ENCODE assay signal across 8 cellular contexts in the genomic region with DNA sequence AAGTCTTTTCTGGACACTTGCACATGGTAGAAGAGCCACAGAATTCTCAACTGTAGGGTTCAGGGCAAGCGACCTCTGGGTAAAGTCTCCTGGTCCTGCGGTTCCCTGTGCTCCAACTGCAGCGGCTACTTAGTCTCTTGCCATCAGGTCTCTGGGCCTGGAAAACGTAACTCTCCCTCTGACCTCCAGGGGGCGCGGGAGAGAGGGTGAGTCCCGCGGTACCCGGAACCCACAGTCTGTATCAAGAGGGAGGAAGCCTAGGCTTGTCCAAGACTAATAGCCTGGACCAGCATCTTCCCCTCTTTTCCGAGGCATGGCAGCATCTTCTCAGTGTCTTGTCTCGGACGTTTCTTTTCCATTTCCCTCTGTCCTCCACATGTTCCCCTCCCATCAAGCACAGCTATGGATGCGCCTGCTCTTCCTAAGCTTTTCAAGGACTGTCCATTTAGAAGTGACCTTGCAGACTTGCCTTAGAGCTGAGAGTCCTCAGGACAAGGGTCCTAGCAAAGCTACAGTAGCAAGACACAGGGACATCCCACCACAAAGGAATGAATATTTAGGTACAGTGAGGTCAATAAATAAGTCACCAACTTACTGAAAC. TPM values are rescaled to one million over a fixed set of nuclear protein-coding genes. Genes with fewer than 3 reads are reported as not detected.
A peak's percentile ranks its signal among the peaks of the same experiment; 100 is the strongest.
DNase-seq lines count a peak whose midpoint lies in the region; ATAC-seq and TF ChIP-seq lines count a peak whose summit lies in the region.

No MANE protein-coding gene starts in this region.

- no peak overlapping the region for H3K27ac ChIP-seq in hepatocyte

- no peak overlapping the region for H3K4me3 Mint-ChIP-seq in activated naive CD4-positive, alpha-beta T cell treated with anti-CD3 and anti-CD28 coated beads, Interleukin-2, amount 10 ng/mL, durations not matched to agents 7 days and 5 days

- no peak overlapping the region for H3K4me2 ChIP-seq in hepatocyte

- peak; percentile 31 for DNase-seq in GM06990 (ENCODE audit: extremely low read depth, insufficient read length)
- DNase-seq in SKM-1 (lab: John Stamatoyannopoulos, UW; ENCODE audit: unreplicated experiment): peak; percentile 14
- peak; percentile 73 for DNase-seq in activated naive CD4-positive, alpha-beta T cell treated with anti-CD3 and anti-CD28 coated beads, Interleukin-2, amount 10 ng/mL, durations not matched to agents 7 days and 5 days
- DNase-seq in hepatocyte (ENCODE audit: low spot score): peak; percentile 73
- peak; percentile 23 to 40 for DNase-seq in stimulated activated CD4-positive, alpha-beta T cell treated with anti-CD3 and anti-CD28 coated beads, Interleukin-1b, Interleukin-23, amount 100 ng/mL, for 4 hours (ENCODE audit: low read depth in 2 of 2)
- no peak for DNase-seq in GF-D8 (lab: John Stamatoyannopoulos, UW)

- H3K27ac Mint-ChIP-seq in activated naive CD4-positive, alpha-beta T cell treated with anti-CD3 and anti-CD28 coated beads, Interleukin-2, amount 10 ng/mL, durations not matched to agents 7 days and 5 days: no peak overlapping the region

- H3K9me2 ChIP-seq in hepatocyte (replicated peaks; ENCODE audit: insufficient read depth): peaks cover 3% of the 10 kb centered on the region

- TF ChIP-seq CTCF in GM06990 (IDR thresholded peaks at IDR 0.05; ENCODE audit: insufficient read depth, low read length, poor library complexity, severe bottlenecking) (peak; percentile 91), hepatocyte (IDR thresholded peaks at IDR 0.05; ENCODE audit: poor library complexity) (peak; percentile 54)

- no peak overlapping the region for H2AFZ ChIP-seq in hepatocyte

- 30% methylated on average over 13 of the region's 13 CpGs for WGBS in hepatocyte (ENCODE audit: low lambda C conversion rate, missing lambda C conversion rate)

- H3K27me3 Mint-ChIP-seq in activated naive CD4-positive, alpha-beta T cell treated with anti-CD3 and anti-CD28 coated beads, Interleukin-2, amount 10 ng/mL, durations not matched to agents 7 days and 5 days: peaks cover 39% of the 10 kb centered on the region

- H3K4me3 ChIP-seq in GM06990 (replicated peaks; ENCODE audit: low read depth, low read length) (no peak overlapping the region), hepatocyte (no peak overlapping the region)

- H3K36me3 ChIP-seq in GM06990 (ENCODE audit: control insufficient read depth, insufficient read depth, low read length) (no peaks in the 10 kb centered on the region), hepatocyte (replicated peaks; ENCODE audit: insufficient read depth, low read depth) (no peaks in the 10 kb centered on the region)

- H3K27me3 ChIP-seq in GM06990 (replicated peaks; ENCODE audit: control insufficient read depth, insufficient read depth, low read length) (no peaks in the 10 kb centered on the region; the same call in none of the 2 replicates), hepatocyte (peaks cover 10% of the 10 kb centered on the region)

- no peaks in the 10 kb centered on the region for H4K20me1 ChIP-seq in hepatocyte (ENCODE audit: insufficient read depth, poor library complexity, severe bottlenecking)

- CTCF ChIA-PET in activated naive CD4-positive, alpha-beta T cell treated with anti-CD3 and anti-CD28 coated beads, Interleukin-2, amount 10 ng/mL, durations not matched to agents 7 days and 5 days (lab: Charles Lee): interaction anchor here (0.8 to 1.5 kb wide), 6 partner anchors 23 to 392 kb away, joined by 3 to 4 read pairs (median 3); partner anchors contain the start of gene FSTL4

- no peaks in the 10 kb centered on the region for H3K9me3 ChIP-seq in hepatocyte (ENCODE audit: low read depth)

- H3K9me3 Mint-ChIP-seq in activated naive CD4-positive, alpha-beta T cell treated with anti-CD3 and anti-CD28 coated beads, Interleukin-2, amount 10 ng/mL, durations not matched to agents 7 days and 5 days: no peaks in the 10 kb centered on the region

- no peaks in the 10 kb centered on the region for H3K4me1 Mint-ChIP-seq in activated naive CD4-positive, alpha-beta T cell treated with anti-CD3 and anti-CD28 coated beads, Interleukin-2, amount 10 ng/mL, durations not matched to agents 7 days and 5 days

- no peaks in the 10 kb centered on the region for H3K4me1 ChIP-seq in hepatocyte (ENCODE audit: insufficient read depth)

- no peaks in the 10 kb centered on the region for H3K79me2 ChIP-seq in hepatocyte

- H3K36me3 Mint-ChIP-seq in activated naive CD4-positive, alpha-beta T cell treated with anti-CD3 and anti-CD28 coated beads, Interleukin-2, amount 10 ng/mL, durations not matched to agents 7 days and 5 days: no peaks in the 10 kb centered on the region

- peak; percentile 63 for ATAC-seq in HG03342 (IDR thresholded peaks at IDR 0.05; ENCODE audit: unreplicated experiment)
- ATAC-seq in GM18870 (IDR thresholded peaks at IDR 0.05; ENCODE audit: unreplicated experiment): no peak

RNA-seq across cellular contexts. Expression of gene FSTL4, which starts 59.3 kb away (rescaled TPM):
- total RNA-seq in hepatocyte: 0.47 and 0.60 TPM in 2 replicates
- polyA plus RNA-seq in hepatocyte: 0.51 and 0.74 TPM in 2 replicates
